13 cellular contexts compared by ENCODE assay signal in genomic region chr9:27092496-27092895, GRCh38. TPM values are rescaled to one million over a fixed set of nuclear protein-coding genes. Genes with fewer than 3 reads are reported as not detected.
"Had no signal": no experiment of that assay in that cellular context is flagged by ENCODE, and none has a peak within 500 bp of the region (broad histone marks: within the 10 kb centered on the region; RNA-seq: fewer than 3 reads in every experiment).

No MANE protein-coding gene starts in this region.

RNA-seq across cellular contexts. Expression of gene TEK, which starts 16.5 kb away (rescaled TPM):
- total RNA-seq: activated B cell treated with CpG ODN at 0.5 μM for 24 hours; activated CD4-positive, alpha-beta memory T cell treated with anti-CD3 and anti-CD28 coated beads for 36 hours; activated CD4-positive, alpha-beta memory T cell treated with anti-CD3 and anti-CD28 coated beads, Interleukin-2, amount 10 ng/mL, durations not matched to agents 7 days and 5 days; activated CD4-positive, alpha-beta T cell treated with anti-CD3 and anti-CD28 coated beads for 36 hours; activated CD4-positive, alpha-beta T cell treated with anti-CD3 and anti-CD28 coated beads, Interleukin-2, amount 10 ng/mL, durations not matched to agents 24 days and 14 days; activated CD4-positive, alpha-beta T cell treated with anti-CD3 and anti-CD28 coated beads, Interleukin-2, amount 10 ng/mL, durations not matched to agents 7 days and 5 days; activated CD8-positive, alpha-beta memory T cell treated with anti-CD3 and anti-CD28 coated beads for 36 hours; activated CD8-positive, alpha-beta memory T cell treated with anti-CD3 and anti-CD28 coated beads, Interleukin-2, amount 10 ng/mL, durations not matched to agents 7 days and 5 days; activated CD8-positive, alpha-beta T cell treated with anti-CD3 and anti-CD28 coated beads for 36 hours; activated CD8-positive, alpha-beta T cell treated with anti-CD3 and anti-CD28 coated beads, Interleukin-2, amount 10 ng/mL, durations not matched to agents 7 days and 5 days; T-helper 1 cell treated with Interleukin-12 subunit alpha and Interleukin-12 subunit beta and Interleukin-4 antibody, amounts not matched to agents 30 ng/mL and 1 ng/mL, for 36 hours; T-helper 17 cell; T-helper 2 cell treated with Interferon-gamma antibody and Interleukin-4, amounts not matched to agents 100 ng/mL and 5 ng/mL, for 36 hours had no signal
